11 cellular contexts compared by ENCODE assay signal in the genomic region with DNA sequence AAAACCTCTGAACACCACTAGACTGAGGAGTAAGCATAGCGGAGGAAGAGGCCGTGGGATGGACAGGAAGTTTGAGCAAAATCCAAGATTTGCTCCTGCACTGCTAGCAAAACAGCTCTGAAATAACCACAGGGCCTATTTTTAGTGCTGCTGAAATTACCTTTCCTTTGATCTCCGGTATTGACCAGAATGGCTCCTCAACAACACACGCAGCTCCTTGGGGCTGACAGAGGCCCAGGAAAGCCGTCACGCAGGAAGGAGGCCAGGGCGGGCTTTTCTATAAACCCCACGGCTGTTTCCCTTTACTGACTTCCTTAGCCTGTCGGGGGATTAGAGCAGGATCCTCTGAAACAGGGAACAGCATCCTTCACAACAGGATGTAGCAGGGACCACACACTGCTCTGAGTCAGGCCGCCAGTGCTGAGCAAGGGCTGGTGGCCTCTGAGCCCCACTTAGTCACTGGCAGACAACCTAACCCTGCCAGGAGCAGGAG.
A peak's percentile ranks its signal among the peaks of the same experiment; 100 is the strongest.
DNase-seq lines count a peak whose midpoint lies in the region; ATAC-seq and TF ChIP-seq lines count a peak whose summit lies in the region.
"Had no signal": no experiment of that assay in that cellular context is flagged by ENCODE, and none has a peak within 500 bp of the region (broad histone marks: within the 10 kb centered on the region; RNA-seq: fewer than 3 reads in every experiment).

No MANE protein-coding gene starts in this region.

- POLR2A ChIA-PET in PC-3 (lab: Charles Lee; ENCODE audit: unreplicated experiment), result no interaction called here

- no peak overlapping the region for H2AFZ ChIP-seq in PC-3 (ENCODE audit: low read length)

- H3K4me1 ChIP-seq in lower lobe of right lung (peaks cover 26% of the 10 kb centered on the region), PC-3 (ENCODE audit: insufficient read depth, low read length) (peaks cover 16% of the 10 kb centered on the region)

- no peaks in the 10 kb centered on the region for H3K27me3 ChIP-seq in lower lobe of right lung (ENCODE audit: low read depth)
- no peaks in the 10 kb centered on the region for H3K27me3 ChIP-seq in PC-3 (ENCODE audit: low read length)

- H3K4me3 ChIP-seq in lower lobe of right lung (no peak overlapping the region), PC-3 (ENCODE audit: low read length) (no peak overlapping the region)

- H3K9me3 ChIP-seq in lower lobe of right lung (no peaks in the 10 kb centered on the region), PC-3 (ENCODE audit: low read length) (no peaks in the 10 kb centered on the region)
- H3K9me3 ChIP-seq: neutrophil had no signal

- intact Hi-C loops in natural killer cell (cut with micrococcal nuclease), result no loop called here
- intact Hi-C loops in lower lobe of right lung (cut with DNase I), result no loop called here
- intact Hi-C loops in PC-3 (cut with micrococcal nuclease), result no loop called here

- H3K27ac Mint-ChIP-seq in natural killer cell treated with Interleukin-12 subunit alpha and Interleukin-12 subunit beta and Interleukin-15 and Interleukin-18, amount 100 ng/mL, for 72 hours, result peak overlapping the region in 1 of 2 donors; percentile 15
- no peak overlapping the region for H3K27ac Mint-ChIP-seq in natural killer cell
- H3K27ac Mint-ChIP-seq: CD14-positive monocyte had no signal

- H3K4me1 Mint-ChIP-seq in natural killer cell treated with Interleukin-12 subunit alpha and Interleukin-12 subunit beta and Interleukin-15 and Interleukin-18, amount 100 ng/mL, for 72 hours (ENCODE audit: low read depth in 2 of 2), result peaks cover 34 to 53% of the 10 kb centered on the region in 2 donors
- peaks cover 20 to 30% of the 10 kb centered on the region in 2 donors for H3K4me1 Mint-ChIP-seq in natural killer cell
- H3K4me1 Mint-ChIP-seq: CD14-positive monocyte had no signal

- H3K27me3 Mint-ChIP-seq in natural killer cell treated with Interleukin-12 subunit alpha and Interleukin-12 subunit beta and Interleukin-15 and Interleukin-18, amount 100 ng/mL, for 72 hours, result no peaks in the 10 kb centered on the region
- H3K27me3 Mint-ChIP-seq in natural killer cell (ENCODE audit: low read depth in 2 of 2), result no peaks in the 10 kb centered on the region

- no peak for DNase-seq in natural killer cell treated with Interleukin-12 subunit alpha and Interleukin-12 subunit beta and Interleukin-15 and Interleukin-18, amount 100 ng/mL, for 72 hours (ENCODE audit: low spot score)
- DNase-seq in natural killer cell (no peak), lower lobe of right lung (no peak), NAMALWA (ENCODE audit: low spot score) (no peak), SK-N-DZ (ENCODE audit: low spot score) (no peak), PC-3 (no peak), DMS79 (lab: John Stamatoyannopoulos, UW) (no peak)
- peak; percentile 69 to 77 for DNase-seq in activated T-cell treated with anti-CD3 and anti-CD28 coated beads, Interleukin-2, amount 50 U/mL, for 48 hours
- DNase-seq: substantia nigra had no signal

- no peaks in the 10 kb centered on the region for H3K9me2 ChIP-seq in PC-3 (replicated peaks; ENCODE audit: low read length)

- H3K27ac ChIP-seq in lower lobe of right lung, result peak overlapping the region; percentile 67
- H3K27ac ChIP-seq in PC-3 (ENCODE audit: low read length), result no peak overlapping the region
- H3K27ac ChIP-seq: neutrophil had no signal

- no peaks in the 10 kb centered on the region for H4K20me1 ChIP-seq in PC-3 (ENCODE audit: low read length)

- BruUV-seq in PC-3 (replicated peaks; lab: Mats Ljungman, UMichigan), result no TSS peak

- H3K36me3 ChIP-seq in lower lobe of right lung, result no peaks in the 10 kb centered on the region
- no peaks in the 10 kb centered on the region for H3K36me3 ChIP-seq in PC-3 (ENCODE audit: low read depth, low read length)
- H3K36me3 ChIP-seq: neutrophil had no signal

- H3K36me3 Mint-ChIP-seq in natural killer cell treated with Interleukin-12 subunit alpha and Interleukin-12 subunit beta and Interleukin-15 and Interleukin-18, amount 100 ng/mL, for 72 hours, result no peaks in the 10 kb centered on the region
- no peaks in the 10 kb centered on the region for H3K36me3 Mint-ChIP-seq in natural killer cell
- H3K36me3 Mint-ChIP-seq: CD14-positive monocyte had no signal

- H3K4me3 Mint-ChIP-seq in natural killer cell treated with Interleukin-12 subunit alpha and Interleukin-12 subunit beta and Interleukin-15 and Interleukin-18, amount 100 ng/mL, for 72 hours, result no peak overlapping the region
- no peak overlapping the region for H3K4me3 Mint-ChIP-seq in natural killer cell
- H3K4me3 Mint-ChIP-seq: CD14-positive monocyte had no signal

- H3K9ac ChIP-seq in PC-3 (ENCODE audit: low read length), result no peak overlapping the region

- no peak for TF ChIP-seq CTCF in natural killer cell (IDR thresholded peaks at IDR 0.05)
- TF ChIP-seq CTCF in lower lobe of right lung (IDR thresholded peaks at IDR 0.05), result no peak
- no peak for TF ChIP-seq CTCF in PC-3 (conservative IDR thresholded peaks at IDR 0.05; ENCODE audit: low read depth, low read length)

- H3K9me3 Mint-ChIP-seq in natural killer cell treated with Interleukin-12 subunit alpha and Interleukin-12 subunit beta and Interleukin-15 and Interleukin-18, amount 100 ng/mL, for 72 hours, result peaks cover 2% of the 10 kb centered on the region
- no peaks in the 10 kb centered on the region for H3K9me3 Mint-ChIP-seq in natural killer cell

- no peaks in the 10 kb centered on the region for H3F3A ChIP-seq in PC-3 (ENCODE audit: low read length, unreplicated experiment)

- peak; percentile 67 for ATAC-seq in natural killer cell treated with Interleukin-12 subunit alpha and Interleukin-12 subunit beta and Interleukin-15 and Interleukin-18, amount 100 ng/mL, for 72 hours
- ATAC-seq in natural killer cell (no peak), lower lobe of right lung (no peak), PC-3 (no peak)

- H3K79me2 ChIP-seq in PC-3 (ENCODE audit: low read length), result no peaks in the 10 kb centered on the region

- no peak overlapping the region for H3K4me2 ChIP-seq in PC-3 (ENCODE audit: low read length)

- CTCF ChIA-PET in PC-3 (lab: Charles Lee), result no interaction called here

Comparison
In these comparisons a context has a peak if more than half of its experiments do, and no peak if none do; other contexts are left out.
1. ATAC-seq: peak in natural killer cell treated with Interleukin-12 subunit alpha and Interleukin-12 subunit beta and Interleukin-15 and Interleukin-18, amount 100 ng/mL, for 72 hours (2 of 2); none in natural killer cell (0 of 3), lower lobe of right lung (0 of 2) and PC-3 (single experiment).
2. DNase-seq: peak in activated T-cell treated with anti-CD3 and anti-CD28 coated beads, Interleukin-2, amount 50 U/mL, for 48 hours (2 of 2); none in natural killer cell treated with Interleukin-12 subunit alpha and Interleukin-12 subunit beta and Interleukin-15 and Interleukin-18, amount 100 ng/mL, for 72 hours (single experiment), natural killer cell (single experiment), lower lobe of right lung (single experiment), NAMALWA (single experiment), SK-N-DZ (single experiment), PC-3 (single experiment) and DMS79 (single experiment).